27 cellular contexts compared by ENCODE assay signal in the genomic region with DNA sequence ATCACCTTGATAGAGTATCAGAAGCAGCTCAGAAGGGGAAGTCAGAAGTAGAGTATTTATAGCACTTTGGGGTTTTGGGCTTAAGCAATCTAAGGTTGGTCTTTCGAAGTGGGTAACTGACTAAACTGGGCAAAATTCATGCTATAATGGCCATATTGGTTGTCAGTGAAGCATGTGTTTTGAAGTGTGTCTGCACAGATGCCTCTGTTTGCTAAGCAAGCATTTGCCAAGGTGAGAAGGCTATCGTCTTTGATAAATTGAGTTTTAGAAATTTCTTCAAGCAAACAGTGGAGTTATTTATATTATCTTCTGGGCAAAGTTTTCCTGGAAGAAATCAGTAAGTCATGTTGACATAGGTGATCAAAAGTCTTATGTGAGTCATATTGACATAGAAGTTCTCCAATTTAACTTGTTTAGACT.
A peak's percentile ranks its signal among the peaks of the same experiment; 100 is the strongest.
DNase-seq lines count a peak whose midpoint lies in the region; ATAC-seq and TF ChIP-seq lines count a peak whose summit lies in the region.
"Had no signal": no experiment of that assay in that cellular context is flagged by ENCODE, and none has a peak within 500 bp of the region (broad histone marks: within the 10 kb centered on the region; RNA-seq: fewer than 3 reads in every experiment).

No MANE protein-coding gene starts in this region.

- H3K4me1 ChIP-seq in BLaER1 treated with 17β-estradiol and CSF1 and Interleukin-3, amounts not matched to agents 10 nM and 100 nM = peaks cover 20 to 33% (median 28%) of the 10 kb centered on the region in 10 experiments
- peaks cover 2 to 38% (median 21%) of the 10 kb centered on the region in 9 donors for H3K4me1 ChIP-seq in heart right ventricle
- H3K4me1 ChIP-seq: breast epithelium, colonic mucosa, lower lobe of right lung had no signal

- WGBS in heart right ventricle, 2 donors = 45 to 63% methylated on average over 2 of the region's 2 CpGs

- no peaks in the 10 kb centered on the region for H3K36me3 ChIP-seq in BLaER1 treated with 17β-estradiol and CSF1 and Interleukin-3, amounts not matched to agents 10 nM and 100 nM
- no peaks in the 10 kb centered on the region for H3K36me3 ChIP-seq in heart right ventricle
- H3K36me3 ChIP-seq: breast epithelium, colonic mucosa, esophagus muscularis mucosa, gastrocnemius medialis, lower lobe of right lung, thoracic aorta had no signal

- no peaks in the 10 kb centered on the region for H3K27me3 ChIP-seq in BLaER1 treated with 17β-estradiol and CSF1 and Interleukin-3, amounts not matched to agents 10 nM and 100 nM
- H3K27me3 ChIP-seq in HL-60 (ENCODE audit: insufficient read depth, poor library complexity, severe bottlenecking) = no peaks in the 10 kb centered on the region
- H3K27me3 ChIP-seq in heart right ventricle = no peaks in the 10 kb centered on the region
- H3K27me3 ChIP-seq: breast epithelium, colonic mucosa, esophagus muscularis mucosa, gastrocnemius medialis had no signal

- intact Hi-C loops in heart right ventricle (cut with DNase I) = loop anchor here in 4 of 10 donors (5.0 to 10.0 kb wide), 4 partner anchors 59 to 551 kb away; no protein-coding TSS in a partner anchor

- H3K9me3 ChIP-seq in BLaER1 treated with 17β-estradiol and CSF1 and Interleukin-3, amounts not matched to agents 10 nM and 100 nM (replicated peaks in 1 of 11) = no peaks in the 10 kb centered on the region
- no peaks in the 10 kb centered on the region for H3K9me3 ChIP-seq in heart right ventricle
- H3K9me3 ChIP-seq: breast epithelium, colonic mucosa, esophagus muscularis mucosa, gastrocnemius medialis, lower lobe of right lung, thoracic aorta had no signal

- no peak overlapping the region for H3K9ac ChIP-seq in BLaER1 treated with 17β-estradiol and CSF1 and Interleukin-3, amounts not matched to agents 10 nM and 100 nM

- H3K4me2 ChIP-seq in BLaER1 treated with 17β-estradiol and CSF1 and Interleukin-3, amounts not matched to agents 10 nM and 100 nM = peak overlapping the region in 9 of 11 experiments; percentile 30 to 68 (median 47); a peak in 17 of 22 replicates

- ATAC-seq in GM21529 (IDR thresholded peaks at IDR 0.05; ENCODE audit: unreplicated experiment) (no peak), GM21619 (IDR thresholded peaks at IDR 0.05; ENCODE audit: unreplicated experiment) (no peak), heart right ventricle (no peak)
- ATAC-seq: activated CD4-positive, alpha-beta T cell treated with anti-CD3 and anti-CD28 coated beads for 36 hours; activated T-cell treated with anti-CD3 and anti-CD28 coated beads, Interleukin-2, amount 50 U/mL, for 4 hours; effector memory CD8-positive, alpha-beta T cell; gastrocnemius medialis; lower lobe of right lung had no signal

- H3K4me3 ChIP-seq in BLaER1 treated with 17β-estradiol and CSF1 and Interleukin-3, amounts not matched to agents 10 nM and 100 nM = no peak overlapping the region
- no peak overlapping the region for H3K4me3 ChIP-seq in HL-60 (replicated peaks; ENCODE audit: insufficient read depth, low read length)
- H3K4me3 ChIP-seq in heart right ventricle = no peak overlapping the region
- H3K4me3 ChIP-seq: breast epithelium, colonic mucosa, esophagus muscularis mucosa, gastrocnemius medialis, lower lobe of right lung, skin epidermis, thoracic aorta had no signal

- peak overlapping the region in 5 of 11 experiments; percentile 17 to 68 (median 39); a peak in 8 of 22 replicates for H3K27ac ChIP-seq in BLaER1 treated with 17β-estradiol and CSF1 and Interleukin-3, amounts not matched to agents 10 nM and 100 nM
- H3K27ac ChIP-seq in HL-60 (replicated peaks) (peak overlapping the region; percentile 74), heart right ventricle (no peak overlapping the region)
- H3K27ac ChIP-seq: breast epithelium, colonic mucosa, esophagus muscularis mucosa, gastrocnemius medialis, lower lobe of right lung, RWPE1, skin epidermis, thoracic aorta had no signal

- no peaks in the 10 kb centered on the region for H4K20me1 ChIP-seq in BLaER1 treated with 17β-estradiol and CSF1 and Interleukin-3, amounts not matched to agents 10 nM and 100 nM

- DNase-seq in HL-60 (ENCODE audit: low read depth in 1 of 2, low spot score in 1 of 2) (peak; percentile 28 to 73), NCI-H69 (lab: John Stamatoyannopoulos, UW) (peak; percentile 71), SKM-1 treated with dmso at 0.1 percent for 144 hours (lab: John Stamatoyannopoulos, UW; ENCODE audit: unreplicated experiment) (peak; percentile 75), heart right ventricle (no peak)
- DNase-seq in stimulated activated naive CD4-positive, alpha-beta T cell treated with Interleukin-2 at 50 U/mL for 16 hours (lab: John Stamatoyannopoulos, UW) = no peak
- DNase-seq: activated CD4-positive, alpha-beta T cell treated with anti-CD3 and anti-CD28 coated beads for 36 hours; activated CD8-positive, alpha-beta memory T cell treated with anti-CD3 and anti-CD28 coated beads for 24 hours; activated naive CD4-positive, alpha-beta T cell treated with Interleukin-2 at 50 U/mL for 16 hours; activated T-cell treated with anti-CD3 and anti-CD28 coated beads, Interleukin-2, amount 50 U/mL, for 4 hours; amniotic stem cell; CD4-positive, alpha-beta memory T cell; colonic mucosa; effector memory CD8-positive, alpha-beta T cell; gastrocnemius medialis; HFFc6; lower lobe of right lung; NCI-H1436 treated with DMSO at 0.1 percent for 48 hours; NCI-H2227 treated with DMSO at 0.1 percent for 48 hours; stimulated activated CD4-positive, alpha-beta T cell treated with anti-CD3 and anti-CD28 coated beads, Interleukin-1b, Interleukin-23, amount 100 ng/mL, for 48 hours had no signal

- TF ChIP-seq CTCF in HL-60 (IDR thresholded peaks at IDR 0.05; ENCODE audit: insufficient read depth, low read length) (no peak), heart right ventricle (IDR thresholded peaks at IDR 0.05) (no peak)

Comparison
In these comparisons a context has a peak if more than half of its experiments do, and no peak if none do; other contexts are left out.
1. DNase-seq: peak in HL-60 (2 of 2), NCI-H69 (single experiment) and SKM-1 treated with dmso at 0.1 percent for 144 hours (single experiment); none in stimulated activated naive CD4-positive, alpha-beta T cell treated with Interleukin-2 at 50 U/mL for 16 hours (single experiment) and heart right ventricle (0 of 2).